In genomic region chr16:47143677-47144558, GRCh38 we compare ENCODE assay signal across 8 cellular contexts. TPM values are rescaled to one million over a fixed set of nuclear protein-coding genes. Genes with fewer than 3 reads are reported as not detected.
A peak's percentile ranks its signal among the peaks of the same experiment; 100 is the strongest.
DNase-seq lines count a peak whose midpoint lies in the region; ATAC-seq and TF ChIP-seq lines count a peak whose summit lies in the region.

A gene with protein sequence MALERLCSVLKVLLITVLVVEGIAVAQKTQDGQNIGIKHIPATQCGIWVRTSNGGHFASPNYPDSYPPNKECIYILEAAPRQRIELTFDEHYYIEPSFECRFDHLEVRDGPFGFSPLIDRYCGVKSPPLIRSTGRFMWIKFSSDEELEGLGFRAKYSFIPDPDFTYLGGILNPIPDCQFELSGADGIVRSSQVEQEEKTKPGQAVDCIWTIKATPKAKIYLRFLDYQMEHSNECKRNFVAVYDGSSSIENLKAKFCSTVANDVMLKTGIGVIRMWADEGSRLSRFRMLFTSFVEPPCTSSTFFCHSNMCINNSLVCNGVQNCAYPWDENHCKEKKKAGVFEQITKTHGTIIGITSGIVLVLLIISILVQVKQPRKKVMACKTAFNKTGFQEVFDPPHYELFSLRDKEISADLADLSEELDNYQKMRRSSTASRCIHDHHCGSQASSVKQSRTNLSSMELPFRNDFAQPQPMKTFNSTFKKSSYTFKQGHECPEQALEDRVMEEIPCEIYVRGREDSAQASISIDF (minus strand): TSS chr16:47143945. CDS start chr16:47143612, 333 bp downstream.

- no peaks in the 10 kb centered on the region for H3K9me3 ChIP-seq in mesodermal cell (ENCODE audit: control insufficient read depth, low read length)

- H3K27me3 Mint-ChIP-seq in activated CD4-positive, alpha-beta memory T cell treated with anti-CD3 and anti-CD28 coated beads, Interleukin-2, amount 10 ng/mL, durations not matched to agents 7 days and 5 days, result peaks cover 17% of the 10 kb centered on the region
- peaks cover 8 to 22% of the 10 kb centered on the region in 2 donors for H3K27me3 Mint-ChIP-seq in effector memory CD8-positive, alpha-beta T cell

- peak; percentile 58 for TF ChIP-seq CTCF in AG09309 (IDR thresholded peaks at IDR 0.05; ENCODE audit: control insufficient read depth, insufficient read depth, low read depth, low read length, missing control alignments)

- peak within 1 kb of the TSS; percentile 70 for H3K27ac ChIP-seq in mesodermal cell (ENCODE audit: low read depth, low read length, severe bottlenecking)

- ATAC-seq in GM18867 (IDR thresholded peaks at IDR 0.05; ENCODE audit: unreplicated experiment) (peak; percentile 51), HG03064 (IDR thresholded peaks at IDR 0.05; ENCODE audit: low read depth, unreplicated experiment) (peak; percentile 53)
- peak; percentile 71 for ATAC-seq in effector memory CD8-positive, alpha-beta T cell (replicated peaks)

- WGBS in mesodermal cell (ENCODE audit: insufficient coverage in 2 of 2), 2 experiments, result 0% methylated on average over 70 to 83 of the region's 130 CpGs

- no peaks in the 10 kb centered on the region for H3K36me3 ChIP-seq in mesodermal cell (ENCODE audit: control insufficient read depth, insufficient read depth, low read length)

- peak within 1 kb of the TSS; percentile 48 for H3K27ac Mint-ChIP-seq in activated CD4-positive, alpha-beta memory T cell treated with anti-CD3 and anti-CD28 coated beads, Interleukin-2, amount 10 ng/mL, durations not matched to agents 7 days and 5 days
- H3K27ac Mint-ChIP-seq in effector memory CD8-positive, alpha-beta T cell, result peak within 1 kb of the TSS; percentile 50 to 77

- H3K4me3 ChIP-seq in AG09309 (ENCODE audit: control insufficient read depth, low read depth, low read length) (peak within 1 kb of the TSS; percentile 57), mesodermal cell (ENCODE audit: extremely low read depth, insufficient read depth, low read length, poor library complexity, severe bottlenecking) (peak within 1 kb of the TSS; percentile 62)

- POLR2A ChIA-PET in activated CD4-positive, alpha-beta memory T cell treated with anti-CD3 and anti-CD28 coated beads, Interleukin-2, amount 10 ng/mL, durations not matched to agents 7 days and 5 days (lab: Charles Lee), result interaction anchor here (0.7 to 3.5 kb wide), 13 partner anchors 13 to 1100 kb away, joined by 3 to 29 read pairs (median 4); partner anchors contain the start of genes DNAJA2, ITFG1, LONP2 and PHKB

- H3K4me3 Mint-ChIP-seq in activated CD4-positive, alpha-beta memory T cell treated with anti-CD3 and anti-CD28 coated beads, Interleukin-2, amount 10 ng/mL, durations not matched to agents 7 days and 5 days, result peak within 1 kb of the TSS; percentile 81
- peak within 1 kb of the TSS; percentile 85 to 88 for H3K4me3 Mint-ChIP-seq in effector memory CD8-positive, alpha-beta T cell

- H3K4me1 ChIP-seq in mesodermal cell (ENCODE audit: control insufficient read depth, insufficient read depth, low read length, poor library complexity, severe bottlenecking), result no peaks in the 10 kb centered on the region

- DNase-seq in AG09309 (ENCODE audit: low read depth), result no peak
- DNase-seq in NCI-H526 treated with DMSO at 0.1 percent for 48 hours (lab: John Stamatoyannopoulos, UW), result peak; percentile 32
- peak; percentile 74 for DNase-seq in activated CD4-positive, alpha-beta memory T cell treated with anti-CD3 and anti-CD28 coated beads, Interleukin-2, amount 10 ng/mL, durations not matched to agents 7 days and 5 days
- peak; percentile 46 to 61 (median 53) for DNase-seq in effector memory CD8-positive, alpha-beta T cell
- peak; percentile 48 for DNase-seq in stimulated activated CD8-positive, alpha-beta memory T cell treated with anti-CD3 and anti-CD28 coated beads, Interleukin-4, amount 100 ng/mL, for 24 hours (ENCODE audit: low read depth)

- no peaks in the 10 kb centered on the region for H3K9me3 Mint-ChIP-seq in activated CD4-positive, alpha-beta memory T cell treated with anti-CD3 and anti-CD28 coated beads, Interleukin-2, amount 10 ng/mL, durations not matched to agents 7 days and 5 days
- no peaks in the 10 kb centered on the region for H3K9me3 Mint-ChIP-seq in effector memory CD8-positive, alpha-beta T cell

- no peaks in the 10 kb centered on the region for H3K36me3 Mint-ChIP-seq in activated CD4-positive, alpha-beta memory T cell treated with anti-CD3 and anti-CD28 coated beads, Interleukin-2, amount 10 ng/mL, durations not matched to agents 7 days and 5 days (ENCODE audit: low read depth)
- peaks cover 2% of the 10 kb centered on the region for H3K36me3 Mint-ChIP-seq in effector memory CD8-positive, alpha-beta T cell (ENCODE audit: insufficient read depth)

- peaks cover 37% of the 10 kb centered on the region for H3K4me1 Mint-ChIP-seq in activated CD4-positive, alpha-beta memory T cell treated with anti-CD3 and anti-CD28 coated beads, Interleukin-2, amount 10 ng/mL, durations not matched to agents 7 days and 5 days
- peaks cover 10 to 11% of the 10 kb centered on the region in 2 donors for H3K4me1 Mint-ChIP-seq in effector memory CD8-positive, alpha-beta T cell (ENCODE audit: low read depth in 2 of 2)

- CTCF ChIA-PET in activated CD4-positive, alpha-beta memory T cell treated with anti-CD3 and anti-CD28 coated beads, Interleukin-2, amount 10 ng/mL, durations not matched to agents 7 days and 5 days (lab: Charles Lee), result interaction anchor here (0.6 to 5.3 kb wide), 23 partner anchors 12 to 1022 kb away, joined by 3 to 65 read pairs (median 4); partner anchors contain the start of genes DNAJA2, ITFG1 and PHKB

RNA-seq across cellular contexts. Expression of the gene that starts here (rescaled TPM):
- total RNA-seq in activated CD4-positive, alpha-beta memory T cell treated with anti-CD3 and anti-CD28 coated beads, Interleukin-2, amount 10 ng/mL, durations not matched to agents 7 days and 5 days, result 10 to 100 TPM; 10.4 to 13.5 TPM
- polyA plus RNA-seq in mesodermal cell (2013, experiment 1 of 2), result 27.2 TPM
- 26.4 TPM for polyA plus RNA-seq in mesodermal cell (2013, experiment 2 of 2)
